In the genomic region with DNA sequence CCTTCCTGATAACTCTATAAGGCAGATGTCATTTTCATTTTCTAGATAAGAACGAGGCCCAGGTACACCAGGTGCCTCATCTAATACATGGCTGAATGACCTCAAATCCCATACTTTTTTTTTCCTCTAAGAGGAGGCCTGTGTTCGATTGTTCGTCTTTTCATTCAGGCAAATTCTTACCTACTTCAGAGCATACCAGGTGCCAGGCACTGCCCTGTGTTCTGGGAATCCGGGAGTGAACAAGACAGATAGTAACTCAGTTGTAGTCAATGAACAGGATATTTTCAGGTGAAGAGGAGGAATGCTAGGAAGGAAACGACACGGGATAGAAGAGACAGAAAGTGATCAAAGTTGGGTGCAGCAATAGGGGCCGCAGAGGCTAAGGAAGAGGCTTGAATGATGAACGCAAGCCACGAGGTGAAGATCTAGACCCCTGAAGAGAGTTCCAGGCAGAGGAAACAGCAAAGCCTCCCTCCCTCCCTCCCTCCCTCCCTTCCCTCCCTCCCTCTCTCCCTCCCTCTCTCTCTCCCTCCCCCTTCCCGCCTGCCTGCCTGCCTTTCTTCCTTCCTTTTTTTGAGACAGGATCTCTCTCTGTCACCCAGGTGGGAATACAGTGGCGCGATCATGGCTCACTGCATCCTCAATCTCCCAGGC, we compare ENCODE assay signal across 1 cellular context.
TF ChIP-seq lines count a peak whose summit lies in the region.

No MANE protein-coding gene starts in this region.

TF ChIP-seq in HepG2, 621 proteins besides CTCF, POLR2A, EP300 and RAD21 (continued from another document):
- TF ChIP-seq ZNF740 (CRISPR knock-in tag; IDR thresholded peaks at IDR 0.05) (no peak), ZNF616 (CRISPR knock-in tag; IDR thresholded peaks at IDR 0.05; ENCODE audit: low read depth) (no peak), ZNF746 (CRISPR knock-in tag; IDR thresholded peaks at IDR 0.05) (peak; percentile 48; the same call in 1 of the 2 replicates), ZNF780A (CRISPR knock-in tag; IDR thresholded peaks at IDR 0.05) (0 out of 2 replicates have a peak, but pooled peaks have one; percentile 43), ZBTB44 (CRISPR knock-in tag; IDR thresholded peaks at IDR 0.05) (no peak), PCBP1 (IDR thresholded peaks at IDR 0.05; ENCODE audit: borderline replicate concordance, low read depth, low read length) (0 out of 2 replicates have a peak, but pooled peaks have one; percentile 69), ZNF629 (CRISPR knock-in tag; conservative IDR thresholded peaks at IDR 0.05) (no peak), ZNF713 (CRISPR knock-in tag; IDR thresholded peaks at IDR 0.05) (no peak), ZNF75D (CRISPR knock-in tag; IDR thresholded peaks at IDR 0.05; ENCODE audit: borderline replicate concordance) (no peak), STAT6 (CRISPR knock-in tag; IDR thresholded peaks at IDR 0.05; ENCODE audit: borderline replicate concordance) (no peak), HES4 (CRISPR knock-in tag; IDR thresholded peaks at IDR 0.05; ENCODE audit: borderline replicate concordance) (no peak), CCDC6 (CRISPR knock-in tag; IDR thresholded peaks at IDR 0.05) (no peak), ZC3H13 (CRISPR knock-in tag; IDR thresholded peaks at IDR 0.05) (no peak), PCBP2 (optimal IDR thresholded peaks at IDR 0.05; ENCODE audit: low read depth, low read length, poor library complexity, severe bottlenecking) (peak; percentile 44), HMG20B (CRISPR knock-in tag; conservative IDR thresholded peaks at IDR 0.05) (no peak), ZNF441 (CRISPR knock-in tag; IDR thresholded peaks at IDR 0.05; ENCODE audit: borderline replicate concordance) (no peak)
- TF ChIP-seq, protein P1, sequence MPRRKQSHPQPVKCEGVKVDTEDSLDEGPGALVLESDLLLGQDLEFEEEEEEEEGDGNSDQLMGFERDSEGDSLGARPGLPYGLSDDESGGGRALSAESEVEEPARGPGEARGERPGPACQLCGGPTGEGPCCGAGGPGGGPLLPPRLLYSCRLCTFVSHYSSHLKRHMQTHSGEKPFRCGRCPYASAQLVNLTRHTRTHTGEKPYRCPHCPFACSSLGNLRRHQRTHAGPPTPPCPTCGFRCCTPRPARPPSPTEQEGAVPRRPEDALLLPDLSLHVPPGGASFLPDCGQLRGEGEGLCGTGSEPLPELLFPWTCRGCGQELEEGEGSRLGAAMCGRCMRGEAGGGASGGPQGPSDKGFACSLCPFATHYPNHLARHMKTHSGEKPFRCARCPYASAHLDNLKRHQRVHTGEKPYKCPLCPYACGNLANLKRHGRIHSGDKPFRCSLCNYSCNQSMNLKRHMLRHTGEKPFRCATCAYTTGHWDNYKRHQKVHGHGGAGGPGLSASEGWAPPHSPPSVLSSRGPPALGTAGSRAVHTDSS (CRISPR knock-in tag; conservative IDR thresholded peaks at IDR 0.05), result no peak
- TF ChIP-seq, protein P2, sequence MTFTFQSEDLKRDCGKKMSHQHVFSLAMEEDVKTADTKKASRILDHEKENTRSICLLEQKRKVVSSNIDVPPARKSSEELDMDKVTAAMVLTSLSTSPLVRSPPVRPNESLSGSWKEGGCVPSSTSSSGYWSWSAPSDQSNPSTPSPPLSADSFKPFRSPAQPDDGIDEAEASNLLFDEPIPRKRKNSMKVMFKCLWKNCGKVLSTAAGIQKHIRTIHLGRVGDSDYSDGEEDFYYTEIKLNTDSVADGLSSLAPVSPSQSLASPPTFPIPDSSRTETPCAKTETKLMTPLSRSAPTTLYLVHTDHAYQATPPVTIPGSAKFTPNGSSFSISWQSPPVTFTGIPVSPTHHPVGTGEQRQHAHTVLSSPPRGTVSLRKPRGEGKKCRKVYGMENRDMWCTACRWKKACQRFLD (CRISPR knock-in tag; IDR thresholded peaks at IDR 0.05; ENCODE audit: borderline replicate concordance), result no peak
TF ChIP-seq in HepG2: peak in this region for 5.
